Comparison of ENCODE assay signal across 10 cellular contexts in the genomic region with DNA sequence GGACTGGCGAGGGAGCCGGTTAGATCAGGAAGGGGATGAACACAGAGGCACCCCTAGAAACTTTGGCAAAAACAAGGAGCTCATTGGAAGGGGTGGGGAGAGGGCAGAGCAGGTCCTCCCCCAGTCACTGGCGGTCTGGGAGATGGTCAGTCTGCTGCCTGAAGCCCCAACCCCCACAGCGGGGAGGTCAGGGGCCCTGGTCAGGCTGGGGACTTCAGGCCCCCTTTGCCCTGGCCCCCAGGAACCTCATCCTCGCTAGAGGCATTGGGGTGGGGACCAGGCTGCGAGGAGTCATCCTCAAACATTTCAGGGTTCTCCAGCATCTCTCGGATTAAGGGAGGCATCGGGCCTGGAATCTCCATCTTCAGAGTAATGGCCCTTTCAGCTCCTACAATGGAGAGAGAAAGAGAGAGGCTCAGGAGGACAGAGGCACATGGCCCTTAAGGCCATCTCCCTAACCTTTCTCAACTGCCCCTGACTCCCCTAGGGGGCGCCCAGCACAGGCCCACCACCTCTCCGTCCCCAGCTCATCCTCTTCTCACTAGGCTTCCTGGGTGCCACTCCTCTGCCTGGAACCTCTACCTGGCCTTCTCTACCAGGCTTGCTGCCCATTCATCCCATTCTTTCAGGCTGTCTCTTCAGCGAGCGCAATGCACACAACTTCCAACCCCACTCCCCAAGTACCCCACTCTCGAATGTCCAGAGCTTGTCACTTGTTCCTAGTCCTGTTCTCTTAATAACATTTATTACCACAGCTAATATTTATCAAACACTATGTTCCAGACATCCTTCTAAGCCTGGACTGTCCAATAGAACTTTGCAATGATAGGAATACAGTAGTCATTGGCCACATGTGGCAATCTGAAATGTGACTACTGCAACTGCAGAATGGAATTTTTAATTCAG. TPM values are rescaled to one million over a fixed set of nuclear protein-coding genes. Genes with fewer than 3 reads are reported as not detected.
DNase-seq lines count a peak whose midpoint lies in the region; ATAC-seq and TF ChIP-seq lines count a peak whose summit lies in the region.
"Had no signal": no experiment of that assay in that cellular context is flagged by ENCODE, and none has a peak within 500 bp of the region (broad histone marks: within the 10 kb centered on the region; RNA-seq: fewer than 3 reads in every experiment).

No MANE protein-coding gene starts in this region.

- CTCF ChIA-PET in RWPE1 (lab: Yijun Ruan, JAX) = interaction anchor here (0.6 to 3.0 kb wide), 7 partner anchors 40 to 1072 kb away, joined by 3 to 25 read pairs (median 4); a partner anchor contains a TSS

- ATAC-seq in left colon = no peak
- ATAC-seq in HG03159 (IDR thresholded peaks at IDR 0.05; ENCODE audit: unreplicated experiment) = no peak

- peak; percentile 30 for TF ChIP-seq CTCF in AG09319 (IDR thresholded peaks at IDR 0.05; ENCODE audit: low read depth, low read length)
- TF ChIP-seq CTCF in GM06990 (IDR thresholded peaks at IDR 0.05; ENCODE audit: insufficient read depth, low read length, poor library complexity, severe bottlenecking) = peak; percentile 73
- peak; percentile 19; the same call in 1 of the 2 replicates for TF ChIP-seq CTCF in RWPE1 (conservative IDR thresholded peaks at IDR 0.05; ENCODE audit: low read depth)
- TF ChIP-seq CTCF in fibroblast of villous mesenchyme (IDR thresholded peaks at IDR 0.05; ENCODE audit: insufficient read depth, low read depth, low read length) = peak; percentile 39

- DNase-seq in AG09319 (ENCODE audit: extremely low read depth, low read depth) (no peak), GM06990 (ENCODE audit: extremely low read depth, insufficient read length) (no peak), RWPE1 (ENCODE audit: low spot score) (no peak), fibroblast of villous mesenchyme (ENCODE audit: low read depth) (no peak), NCI-H510A (lab: John Stamatoyannopoulos, UW) (no peak), putamen (ENCODE audit: low spot score) (no peak), left colon (no peak)
- DNase-seq: NCI-H2081 had no signal

- peak overlapping the region; percentile 7; the same call in 1 of the 2 replicates for H3K27ac ChIP-seq in RWPE1

- H3K27me3 ChIP-seq in GM06990 (replicated peaks; ENCODE audit: control insufficient read depth, insufficient read depth, low read length) = no peaks in the 10 kb centered on the region

- peaks cover 10% of the 10 kb centered on the region for H3K36me3 ChIP-seq in GM06990 (ENCODE audit: control insufficient read depth, insufficient read depth, low read length)

- POLR2A ChIA-PET in RWPE1 (lab: Yijun Ruan, JAX; ENCODE audit: low non-redundant PET) = no interaction called here

- H3K4me3 ChIP-seq in GM06990 (replicated peaks; ENCODE audit: low read depth, low read length) (no peak overlapping the region), fibroblast of villous mesenchyme (ENCODE audit: low read depth, low read length) (no peak overlapping the region)

- intact Hi-C loops in left colon (cut with DNase I, micrococcal nuclease) = loop anchor here (2.0 to 10.0 kb wide), 2 partner anchors 63 to 75 kb away; no protein-coding TSS in a partner anchor

RNA-seq across cellular contexts. Expression of a gene that starts 4.7 kb away (rescaled TPM):
- total RNA-seq in fibroblast of villous mesenchyme (under 0.01 TPM in 1 of 2 replicates, not detected in the other), left colon (1 to 10 TPM; 4.6 to 9.1 TPM)
- total RNA-seq: frontal cortex had no signal

RNA-seq across cellular contexts. Expression of a gene that starts 20.3 kb away (rescaled TPM):
- total RNA-seq in fibroblast of villous mesenchyme (28.0 and 29.4 TPM in 2 replicates), left colon (10 to 100 TPM; 10.2 to 12.3 TPM)

RNA-seq across cellular contexts. Expression of a gene that starts 31.0 kb away (rescaled TPM):
- total RNA-seq in fibroblast of villous mesenchyme = 5.5 and 7.8 TPM in 2 replicates
- 10 to 100 TPM; 22.8 to 28.7 TPM for total RNA-seq in left colon

RNA-seq across cellular contexts. Expression of a gene that starts 31.2 kb away (rescaled TPM):
- total RNA-seq in fibroblast of villous mesenchyme (10.6 and 10.8 TPM in 2 replicates), left colon (10 to 100 TPM; 28.7 to 32.7 TPM)

RNA-seq across cellular contexts. Expression of a gene that starts 56.4 kb away (rescaled TPM):
- total RNA-seq in fibroblast of villous mesenchyme (4.8 and 6.5 TPM in 2 replicates), left colon (1 to 10 TPM; 3.3 to 9.6 TPM)

Comparison
In these comparisons a context has a peak if more than half of its experiments do, and no peak if none do; other contexts are left out.
1. CTCF ChIP-seq: peak in every context shown above with its lines; median percentile 73 in GM06990; 39 in fibroblast of villous mesenchyme; 30 in AG09319; 19 in RWPE1.